Comparison of ENCODE assay signal across 26 cellular contexts in genomic region chr19:51196181-51196580, GRCh38. TPM values are rescaled to one million over a fixed set of nuclear protein-coding genes. Genes with fewer than 3 reads are reported as not detected.
"Had no signal": no experiment of that assay in that cellular context is flagged by ENCODE, and none has a peak within 500 bp of the region (broad histone marks: within the 10 kb centered on the region; RNA-seq: fewer than 3 reads in every experiment).

No MANE protein-coding gene starts in this region.

- H3K9me3 ChIP-seq: esophagus muscularis mucosa, gastrocnemius medialis, heart right ventricle, spleen, tibial nerve, upper lobe of right lung had no signal

- DNase-seq: effector memory CD8-positive, alpha-beta T cell; gastrocnemius medialis; heart right ventricle; hypothalamus; kidney glomerular epithelial cell; naive thymus-derived CD4-positive, alpha-beta T cell; nephron progenitor cell; spleen; stimulated activated CD4-positive, alpha-beta T cell treated with anti-CD3 and anti-CD28 coated beads, Interleukin-15, amount 100 ng/mL, for 24 hours; stimulated activated CD4-positive, alpha-beta T cell treated with anti-CD3 and anti-CD28 coated beads, Interleukin-1b, Interleukin-23, amount 100 ng/mL, for 48 hours; stimulated activated CD4-positive, alpha-beta T cell treated with anti-CD3 and anti-CD28 coated beads, Interleukin-4, amount 100 ng/mL, for 24 hours; upper lobe of right lung had no signal

- H3K4me3 ChIP-seq: esophagus muscularis mucosa, gastrocnemius medialis, heart right ventricle, spleen, tibial nerve, upper lobe of right lung had no signal

- ATAC-seq: effector memory CD8-positive, alpha-beta T cell; gastrocnemius medialis; heart right ventricle; naive thymus-derived CD4-positive, alpha-beta T cell; sciatic nerve; stimulated activated memory B cell treated with anti-CD40 and anti-IgM and Interleukin-4, amounts not matched to agents 10 μg/mL and 1 μg/mL and 100 μg/mL, for 72 hours; upper lobe of right lung had no signal

- H3K36me3 ChIP-seq: esophagus muscularis mucosa, gastrocnemius medialis, heart right ventricle, spleen, tibial nerve, upper lobe of right lung had no signal

- H3K27ac ChIP-seq: epithelial cell of prostate, esophagus muscularis mucosa, gastrocnemius medialis, heart right ventricle, spleen, tibial nerve, upper lobe of right lung had no signal

- H3K27me3 ChIP-seq: gastrocnemius medialis, tibial nerve had no signal

- H3K4me1 ChIP-seq: esophagus muscularis mucosa, gastrocnemius medialis, heart right ventricle, spleen, tibial nerve, upper lobe of right lung had no signal

RNA-seq across cellular contexts. Expression of gene CD33, which starts 28.7 kb away (rescaled TPM):
- total RNA-seq: fibroblast of villous mesenchyme, lung microvascular endothelial cell, pulmonary artery endothelial cell, temporal lobe had no signal
- polyA plus RNA-seq: naive thymus-derived CD4-positive, alpha-beta T cell had no signal

RNA-seq across cellular contexts. Expression of gene SIGLEC7, which starts 54.1 kb away (rescaled TPM):
- total RNA-seq: fibroblast of villous mesenchyme, lung microvascular endothelial cell, pulmonary artery endothelial cell had no signal

RNA-seq across cellular contexts. Expression of gene SIGLECL1, which starts 54.7 kb away (rescaled TPM):
- total RNA-seq: esophagus muscularis mucosa; fibroblast of villous mesenchyme; gastrocnemius medialis; heart right ventricle; lung microvascular endothelial cell; mesenteric fat pad; mononuclear cell; naive thymus-derived CD4-positive, alpha-beta T cell; omental fat pad; pulmonary artery endothelial cell; sciatic nerve; skeletal muscle tissue; temporal lobe; tibial nerve; upper lobe of right lung had no signal
- polyA plus RNA-seq: heart right ventricle; liver; naive thymus-derived CD4-positive, alpha-beta T cell had no signal
